ENCODE assay signal across 7 cellular contexts in the genomic region with DNA sequence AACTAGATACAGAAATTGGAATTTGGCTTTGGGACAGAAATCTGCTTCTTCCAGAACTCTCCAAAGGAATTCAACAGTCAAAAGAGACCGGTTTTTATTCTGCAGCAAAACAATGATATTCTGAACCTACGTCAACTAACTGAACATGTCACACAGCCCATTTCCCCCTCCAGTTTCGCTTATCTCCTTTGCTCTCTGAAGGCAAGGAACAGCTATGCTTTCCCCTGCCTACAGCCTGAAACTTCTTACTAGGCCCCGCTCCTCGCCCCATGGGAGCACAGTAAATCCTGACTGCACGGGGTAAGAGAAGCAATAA. TPM values are rescaled to one million over a fixed set of nuclear protein-coding genes. Genes with fewer than 3 reads are reported as not detected.
DNase-seq lines count a peak whose midpoint lies in the region; ATAC-seq and TF ChIP-seq lines count a peak whose summit lies in the region.

No MANE protein-coding gene starts in this region.

- H3K9me3 ChIP-seq in RWPE2 (ENCODE audit: severe bottlenecking) (no peaks in the 10 kb centered on the region), esophagus muscularis mucosa (no peaks in the 10 kb centered on the region)

- intact Hi-C loops in esophagus muscularis mucosa (cut with DNase I): no loop called here

- no peak for TF ChIP-seq POLR2A in esophagus muscularis mucosa (IDR thresholded peaks at IDR 0.05; ENCODE audit: low read depth)

- TF ChIP-seq CTCF in RWPE2 (IDR thresholded peaks at IDR 0.05; ENCODE audit: poor library complexity, severe bottlenecking) (no peak), esophagus muscularis mucosa (IDR thresholded peaks at IDR 0.05) (no peak), retinal pigment epithelial cell (conservative IDR thresholded peaks at IDR 0.05; ENCODE audit: low read depth, low read length) (no peak)

- H3K4me3 ChIP-seq in RWPE2 (ENCODE audit: severe bottlenecking): peak overlapping the region; percentile 82
- H3K4me3 ChIP-seq in esophagus muscularis mucosa: peak overlapping the region; percentile 74 to 90 (median 80)
- H3K4me3 ChIP-seq in retinal pigment epithelial cell (ENCODE audit: low read length): peak overlapping the region; percentile 87

- peaks cover 6% of the 10 kb centered on the region for H3K4me1 ChIP-seq in RWPE2 (ENCODE audit: insufficient read depth, poor library complexity, severe bottlenecking)
- H3K4me1 ChIP-seq in esophagus muscularis mucosa: peaks cover 13 to 34% (median 27%) of the 10 kb centered on the region in 4 donors

- H3K27ac ChIP-seq in RWPE2 (ENCODE audit: poor library complexity, severe bottlenecking) (peak overlapping the region; percentile 59), esophagus muscularis mucosa (replicated peaks in 1 of 4) (peak overlapping the region; percentile 87 to 91 (median 88))

- peaks cover 41% of the 10 kb centered on the region for H3K36me3 ChIP-seq in RWPE2 (ENCODE audit: low read depth)
- peaks cover 0 to 12% (median 7%) of the 10 kb centered on the region in 4 donors for H3K36me3 ChIP-seq in esophagus muscularis mucosa

- no peak for TF ChIP-seq EP300 in esophagus muscularis mucosa (IDR thresholded peaks at IDR 0.05)

- DNase-seq in RWPE2 (ENCODE audit: low spot score) (no peak), esophagus muscularis mucosa (ENCODE audit: extremely low spot score) (no peak), retinal pigment epithelial cell (ENCODE audit: low read depth) (peak; percentile 10), NCI-H146 (lab: John Stamatoyannopoulos, UW) (no peak)
- DNase-seq in stimulated activated CD8-positive, alpha-beta memory T cell treated with anti-CD3 and anti-CD28 coated beads, Interleukin-4, amount 100 ng/mL, for 48 hours: no peak

- H3K27me3 ChIP-seq in RWPE2 (ENCODE audit: insufficient read depth, poor library complexity, severe bottlenecking): no peaks in the 10 kb centered on the region
- H3K27me3 ChIP-seq in esophagus muscularis mucosa: no peaks in the 10 kb centered on the region

- ATAC-seq in GM18909 (IDR thresholded peaks at IDR 0.05; ENCODE audit: poor library complexity, unreplicated experiment): peak; percentile 33
- ATAC-seq in HG02840 (IDR thresholded peaks at IDR 0.05; ENCODE audit: low FRiP score, unreplicated experiment): peak; percentile 17
- no peak; the same call in 2 of the 3 replicates for ATAC-seq in RWPE2 (ENCODE audit: low read depth)

- WGBS in esophagus muscularis mucosa: 0% methylated on average over 6 of the region's 6 CpGs

RNA-seq across cellular contexts. Expression of a gene that starts 0.5 kb away (rescaled TPM):
- 10 to 100 TPM; 46.6 to 76.8 (median 55.2) TPM for total RNA-seq in esophagus muscularis mucosa

RNA-seq across cellular contexts. Expression of a gene that starts 0.6 kb away (rescaled TPM):
- total RNA-seq in esophagus muscularis mucosa: 1 to 10 TPM; 5.0 to 7.3 (median 6.7) TPM
